In the genomic region with DNA sequence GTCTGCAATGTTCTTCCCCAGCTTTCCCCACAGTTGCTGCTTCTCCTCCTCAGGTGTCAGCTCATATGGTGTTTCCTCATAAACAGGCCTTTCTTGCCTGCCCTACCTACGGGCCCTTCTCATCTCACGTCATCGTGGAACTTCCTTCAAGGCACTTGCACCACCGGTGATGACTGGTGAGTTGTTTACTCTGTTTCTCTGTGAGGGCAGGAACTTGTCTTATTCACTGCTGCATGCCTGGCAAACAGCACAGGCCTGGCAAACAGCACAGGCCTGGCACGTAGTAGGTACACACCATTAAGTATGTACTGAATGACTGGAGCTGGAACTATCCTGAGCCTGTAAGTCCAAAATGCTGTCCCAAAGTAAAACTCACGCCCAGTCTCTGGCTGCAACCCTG, we compare ENCODE assay signal across 1 cellular context.
TF ChIP-seq lines count a peak whose summit lies in the region.

No MANE protein-coding gene starts in this region.

TF ChIP-seq in GM23338, 12 proteins besides CTCF, POLR2A, EP300 and RAD21 (continued from another document):
- TF ChIP-seq ZNF462 (CRISPR knock-in tag; IDR thresholded peaks at IDR 0.05) (no peak), NANOG (IDR thresholded peaks at IDR 0.05; ENCODE audit: borderline replicate concordance) (no peak)
